Comparison of ENCODE assay signal across 29 cellular contexts in the genomic region with DNA sequence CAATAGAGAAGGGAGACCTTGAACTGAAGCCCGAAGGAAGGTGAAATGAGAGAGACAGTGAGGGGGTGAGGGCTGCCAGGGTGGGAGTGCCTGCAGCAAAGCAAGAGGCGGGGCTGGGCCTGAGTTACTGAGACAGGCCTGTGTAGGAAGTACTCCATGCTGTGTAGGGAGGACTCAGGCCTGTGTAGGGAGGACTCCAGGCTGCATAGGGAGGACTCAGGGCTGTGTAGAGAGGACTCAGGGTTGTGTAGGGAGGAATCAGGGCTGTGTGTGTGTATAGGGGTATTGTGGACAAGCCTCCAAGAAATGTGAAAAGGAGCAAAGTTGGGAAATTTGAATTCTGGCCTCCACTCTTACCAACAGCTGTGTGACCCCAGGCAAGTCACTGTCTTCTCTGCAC.
"Had no signal": no experiment of that assay in that cellular context is flagged by ENCODE, and none has a peak within 500 bp of the region (broad histone marks: within the 10 kb centered on the region; RNA-seq: fewer than 3 reads in every experiment).

No MANE protein-coding gene starts in this region.

- H3K4me1 Mint-ChIP-seq: activated CD4-positive, alpha-beta memory T cell treated with anti-CD3 and anti-CD28 coated beads, Interleukin-2, amount 10 ng/mL, durations not matched to agents 7 days and 5 days; activated CD4-positive, alpha-beta T cell treated with anti-CD3 and anti-CD28 coated beads, Interleukin-2, amount 10 ng/mL, durations not matched to agents 24 days and 14 days had no signal

- H3K4me1 ChIP-seq: ascending aorta, esophagus squamous epithelium, heart right ventricle, left ventricle myocardium inferior, vagina had no signal

- H3K4me3 ChIP-seq: ascending aorta, esophagus squamous epithelium, heart right ventricle, left ventricle myocardium inferior, lung, mucosa of descending colon, smooth muscle cell, vagina had no signal

- H3K27me3 Mint-ChIP-seq: activated CD4-positive, alpha-beta memory T cell treated with anti-CD3 and anti-CD28 coated beads, Interleukin-2, amount 10 ng/mL, durations not matched to agents 7 days and 5 days; activated naive CD8-positive, alpha-beta T cell treated with anti-CD3 and anti-CD28 coated beads for 36 hours; T-cell had no signal

- H3K27ac ChIP-seq: ascending aorta, epithelial cell of prostate, esophagus squamous epithelium, heart right ventricle, left ventricle myocardium inferior, vagina, VCaP had no signal

- H3K9me3 Mint-ChIP-seq: activated CD4-positive, alpha-beta memory T cell treated with anti-CD3 and anti-CD28 coated beads, Interleukin-2, amount 10 ng/mL, durations not matched to agents 7 days and 5 days; activated CD4-positive, alpha-beta T cell treated with anti-CD3 and anti-CD28 coated beads, Interleukin-2, amount 10 ng/mL, durations not matched to agents 24 days and 14 days; activated naive CD8-positive, alpha-beta T cell treated with anti-CD3 and anti-CD28 coated beads for 36 hours; activated T-helper 2 cell treated with anti-CD3 and anti-CD28 coated beads, Interferon-gamma antibody, Interleukin-2, Interleukin-4, amounts not matched to agents 10 μg/mL and 5 μg/mL and 100 μg/mL, durations not matched to agents 14 hours and 24 hours and 36 hours; natural killer cell treated with Interleukin-12 subunit alpha and Interleukin-12 subunit beta and Interleukin-15 and Interleukin-18, amount 100 ng/mL, for 72 hours; T-cell; type B pancreatic cell had no signal

- H3K36me3 Mint-ChIP-seq: activated naive CD8-positive, alpha-beta T cell treated with anti-CD3 and anti-CD28 coated beads for 36 hours; brain; natural killer cell treated with Interleukin-12 subunit alpha and Interleukin-12 subunit beta and Interleukin-15 and Interleukin-18, amount 100 ng/mL, for 72 hours; T-cell; type B pancreatic cell had no signal

- DNase-seq: activated CD4-positive, alpha-beta memory T cell treated with anti-CD3 and anti-CD28 coated beads, Interleukin-2, amount 10 ng/mL, durations not matched to agents 7 days and 5 days; activated CD4-positive, alpha-beta T cell treated with anti-CD3 and anti-CD28 coated beads, Interleukin-2, amount 10 ng/mL, durations not matched to agents 24 days and 14 days; activated naive CD4-positive, alpha-beta T cell; activated naive CD8-positive, alpha-beta T cell treated with anti-CD3 and anti-CD28 coated beads for 36 hours; caudate nucleus; esophagus squamous epithelium; foreskin melanocyte; heart right ventricle; kidney glomerular epithelial cell; left ventricle myocardium inferior; mesendoderm; mucosa of descending colon; stimulated activated CD4-positive, alpha-beta T cell treated with anti-CD3 and anti-CD28 coated beads, Interleukin-1b, Interleukin-23, amount 100 ng/mL, for 48 hours; stimulated activated CD4-positive, alpha-beta T cell treated with anti-CD3 and anti-CD28 coated beads, Interleukin-4, amount 100 ng/mL, for 4 hours; stimulated activated naive CD4-positive, alpha-beta T cell; T-cell had no signal

- FAIRE-seq: TTC549 had no signal

- ATAC-seq: activated CD4-positive, CD25-positive, alpha-beta regulatory T cell treated with anti-CD3 and anti-CD28 coated beads, Interleukin-2, amount 50 U/mL, for 24 hours; heart right ventricle; mucosa of descending colon; T-cell had no signal

- H3K9me3 ChIP-seq: ascending aorta, esophagus squamous epithelium, heart right ventricle, left ventricle myocardium inferior, mucosa of descending colon, vagina had no signal

- H3K36me3 ChIP-seq: ascending aorta, esophagus squamous epithelium, heart right ventricle, left ventricle myocardium inferior, vagina had no signal

- H3K4me3 Mint-ChIP-seq: activated CD4-positive, alpha-beta memory T cell treated with anti-CD3 and anti-CD28 coated beads, Interleukin-2, amount 10 ng/mL, durations not matched to agents 7 days and 5 days; activated CD4-positive, alpha-beta T cell treated with anti-CD3 and anti-CD28 coated beads, Interleukin-2, amount 10 ng/mL, durations not matched to agents 24 days and 14 days; activated naive CD8-positive, alpha-beta T cell treated with anti-CD3 and anti-CD28 coated beads for 36 hours; brain; natural killer cell treated with Interleukin-12 subunit alpha and Interleukin-12 subunit beta and Interleukin-15 and Interleukin-18, amount 100 ng/mL, for 72 hours; T-cell; type B pancreatic cell had no signal

- H3K27me3 ChIP-seq: ascending aorta, esophagus squamous epithelium, vagina had no signal

- H3K27ac Mint-ChIP-seq: activated CD4-positive, alpha-beta memory T cell treated with anti-CD3 and anti-CD28 coated beads, Interleukin-2, amount 10 ng/mL, durations not matched to agents 7 days and 5 days; activated CD4-positive, alpha-beta T cell treated with anti-CD3 and anti-CD28 coated beads, Interleukin-2, amount 10 ng/mL, durations not matched to agents 24 days and 14 days; activated naive CD8-positive, alpha-beta T cell treated with anti-CD3 and anti-CD28 coated beads for 36 hours; activated T-helper 2 cell treated with anti-CD3 and anti-CD28 coated beads, Interferon-gamma antibody, Interleukin-2, Interleukin-4, amounts not matched to agents 10 μg/mL and 5 μg/mL and 100 μg/mL, durations not matched to agents 14 hours and 24 hours and 36 hours; brain; natural killer cell treated with Interleukin-12 subunit alpha and Interleukin-12 subunit beta and Interleukin-15 and Interleukin-18, amount 100 ng/mL, for 72 hours; progenitor cell of endocrine pancreas; T-cell; type B pancreatic cell had no signal
